In the genomic region with DNA sequence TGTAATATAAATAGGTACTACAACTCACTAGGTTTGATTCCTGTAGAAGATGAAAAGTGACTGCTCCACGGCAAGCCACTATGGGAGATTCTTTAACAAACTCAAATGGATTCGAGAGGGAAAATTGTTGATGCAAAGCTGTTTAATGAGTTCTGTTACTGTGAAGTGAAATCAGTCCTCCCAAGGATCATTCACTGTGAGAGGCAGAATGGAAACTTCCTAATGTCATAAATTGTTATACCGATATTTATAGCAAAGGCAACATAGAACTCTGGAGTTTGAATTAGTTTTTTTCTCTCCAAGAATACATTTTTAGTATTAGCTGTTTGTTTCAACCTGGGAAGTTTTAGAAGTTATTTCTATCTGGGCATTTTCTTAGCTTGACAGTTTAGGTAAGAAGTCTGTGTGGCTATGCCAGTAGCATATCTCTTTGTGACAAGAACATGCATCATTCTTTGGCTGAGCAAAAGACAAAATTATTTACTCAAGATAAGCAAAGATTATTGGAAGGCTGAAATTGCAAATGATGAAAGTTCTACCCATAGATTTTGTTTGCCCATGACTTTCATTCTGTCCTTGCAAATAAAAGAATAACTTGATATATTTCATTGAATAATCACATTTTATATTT, we compare ENCODE assay signal across 33 cellular contexts.
"Had no signal": no experiment of that assay in that cellular context is flagged by ENCODE, and none has a peak within 500 bp of the region (broad histone marks: within the 10 kb centered on the region; RNA-seq: fewer than 3 reads in every experiment).

No MANE protein-coding gene starts in this region.

- ATAC-seq: activated CD8-positive, alpha-beta T cell treated with anti-CD3 and anti-CD28 coated beads for 36 hours; activated naive CD4-positive, alpha-beta T cell treated with anti-CD3 and anti-CD28 coated beads, Interleukin-2, amount 50 U/mL, for 72 hours; activated T-cell treated with anti-CD3 and anti-CD28 coated beads, Interleukin-2, amount 50 U/mL, for 4 hours; activated T-cell treated with anti-CD3 and anti-CD28 coated beads, Interleukin-2, amount 50 U/mL, for 72 hours; activated T-helper 17 cell treated with anti-CD3 and anti-CD28 coated beads, Interleukin-2, amount 50 U/mL, for 72 hours; T-cell; T-helper 17 cell had no signal

- H3K4me1 ChIP-seq: ascending aorta, breast epithelium had no signal

- H3K27ac ChIP-seq: ascending aorta, brain microvascular endothelial cell, breast epithelium, VCaP had no signal

- H3K4me3 ChIP-seq: ascending aorta, breast epithelium had no signal

- H3K9me3 Mint-ChIP-seq: activated CD4-positive, alpha-beta T cell treated with anti-CD3 and anti-CD28 coated beads, Interleukin-2, amount 10 ng/mL, durations not matched to agents 24 days and 14 days had no signal

- H3K4me1 Mint-ChIP-seq: activated B cell treated with CpG ODN at 0.5 μM for 24 hours; activated CD4-positive, alpha-beta T cell treated with anti-CD3 and anti-CD28 coated beads, Interleukin-2, amount 10 ng/mL, durations not matched to agents 24 days and 14 days; activated naive CD8-positive, alpha-beta T cell treated with anti-CD3 and anti-CD28 coated beads for 36 hours; activated T-helper 17 cell treated with anti-CD3 and anti-CD28 coated beads, Interleukin-2, amount 50 U/mL, for 72 hours; T-cell; T-helper 17 cell had no signal

- H3K27me3 ChIP-seq: ascending aorta, brain microvascular endothelial cell, breast epithelium had no signal

- H3K27me3 Mint-ChIP-seq: activated B cell treated with CpG ODN at 0.5 μM for 24 hours; activated CD4-positive, alpha-beta memory T cell treated with anti-CD3 and anti-CD28 coated beads for 36 hours; activated CD4-positive, alpha-beta T cell treated with anti-CD3 and anti-CD28 coated beads, Interleukin-2, amount 10 ng/mL, durations not matched to agents 24 days and 14 days; activated CD8-positive, alpha-beta T cell treated with anti-CD3 and anti-CD28 coated beads for 36 hours; activated naive CD8-positive, alpha-beta T cell treated with anti-CD3 and anti-CD28 coated beads for 36 hours; activated T-helper 17 cell treated with anti-CD3 and anti-CD28 coated beads, Interleukin-2, amount 50 U/mL, for 72 hours; T-cell; T-helper 17 cell had no signal

- H3K36me3 Mint-ChIP-seq: activated CD4-positive, alpha-beta memory T cell treated with anti-CD3 and anti-CD28 coated beads for 36 hours; activated naive CD8-positive, alpha-beta T cell treated with anti-CD3 and anti-CD28 coated beads for 36 hours; T-cell had no signal

- DNase-seq: activated B cell treated with CpG ODN at 0.5 μM for 24 hours; activated CD4-positive, alpha-beta memory T cell treated with anti-CD3 and anti-CD28 coated beads for 36 hours; activated CD4-positive, alpha-beta T cell treated with anti-CD3 and anti-CD28 coated beads for 4 hours; activated CD4-positive, alpha-beta T cell treated with anti-CD3 and anti-CD28 coated beads, Interleukin-2, amount 10 ng/mL, durations not matched to agents 24 days and 14 days; activated CD4-positive, alpha-beta T cell treated with anti-CD3 and anti-CD28 coated beads, Interleukin-2, amount 50 U/mL, for 1 hour; activated CD4-positive, alpha-beta T cell treated with anti-CD3 and anti-CD28 coated beads, Interleukin-2, amount 50 U/mL, for 4 hours; activated CD4-positive, CD25-positive, alpha-beta regulatory T cell treated with anti-CD3 and anti-CD28 coated beads, Interleukin-2, amount 50 U/mL, for 72 hours; activated CD8-positive, alpha-beta memory T cell treated with anti-CD3 and anti-CD28 coated beads, Interleukin-2, amount 50 U/mL, for 4 hours; activated CD8-positive, alpha-beta T cell treated with anti-CD3 and anti-CD28 coated beads for 36 hours; activated effector memory CD4-positive, alpha-beta T cell treated with anti-CD3 and anti-CD28 coated beads, Interleukin-2, amount 50 U/mL, for 16 hours; activated gamma-delta T cell treated with Interleukin-2 at 50 U/mL for 16 hours; activated naive CD4-positive, alpha-beta T cell; activated naive CD4-positive, alpha-beta T cell treated with anti-CD3 and anti-CD28 coated beads for 36 hours; activated naive CD4-positive, alpha-beta T cell treated with anti-CD3 and anti-CD28 coated beads, Interleukin-2, amount 50 U/mL, for 16 hours; activated naive CD8-positive, alpha-beta T cell treated with anti-CD3 and anti-CD28 coated beads for 36 hours; activated T-cell treated with anti-CD3 and anti-CD28 coated beads for 4 hours; activated T-cell treated with anti-CD3 and anti-CD28 coated beads, Interleukin-2, amount 50 U/mL, for 1 hour; activated T-cell treated with anti-CD3 and anti-CD28 coated beads, Interleukin-2, amount 50 U/mL, for 4 hours; activated T-cell treated with anti-CD3 and anti-CD28 coated beads, Interleukin-2, amount 50 U/mL, for 72 hours; amygdala; anterior cingulate cortex; brain microvascular endothelial cell; central memory CD4-positive, alpha-beta T cell; T-cell; T-helper 17 cell; T-helper 9 cell had no signal

- H3K4me3 Mint-ChIP-seq: activated B cell treated with CpG ODN at 0.5 μM for 24 hours; activated CD4-positive, alpha-beta memory T cell treated with anti-CD3 and anti-CD28 coated beads for 36 hours; activated CD4-positive, alpha-beta T cell treated with anti-CD3 and anti-CD28 coated beads, Interleukin-2, amount 10 ng/mL, durations not matched to agents 24 days and 14 days; activated CD8-positive, alpha-beta T cell treated with anti-CD3 and anti-CD28 coated beads for 36 hours; activated naive CD4-positive, alpha-beta T cell treated with anti-CD3 and anti-CD28 coated beads for 36 hours; activated naive CD8-positive, alpha-beta T cell treated with anti-CD3 and anti-CD28 coated beads for 36 hours; activated T-cell treated with anti-CD3 and anti-CD28 coated beads, Interleukin-2, amount 50 U/mL, for 4 hours; activated T-cell treated with anti-CD3 and anti-CD28 coated beads, Interleukin-2, amount 50 U/mL, for 72 hours; activated T-helper 1 cell treated with anti-CD3 and anti-CD28 coated beads, Interleukin-12 subunit alpha, Interleukin-12 subunit beta, Interleukin-2, Interleukin-4 antibody, amounts not matched to agents 30 ng/mL and 10 ng/mL and 1 ng/mL, durations not matched to agents 14 hours and 24 hours and 36 hours; activated T-helper 17 cell treated with anti-CD3 and anti-CD28 coated beads, Interleukin-2, amount 50 U/mL, for 72 hours; T-cell; T-helper 17 cell; T-helper 2 cell treated with Interferon-gamma antibody and Interleukin-4, amounts not matched to agents 5 μg/mL and 100 μg/mL, for 36 hours had no signal

- H3K27ac Mint-ChIP-seq: activated B cell treated with CpG ODN at 0.5 μM for 24 hours; activated CD4-positive, alpha-beta memory T cell treated with anti-CD3 and anti-CD28 coated beads for 36 hours; activated CD4-positive, alpha-beta T cell treated with anti-CD3 and anti-CD28 coated beads, Interleukin-2, amount 10 ng/mL, durations not matched to agents 24 days and 14 days; activated CD8-positive, alpha-beta T cell treated with anti-CD3 and anti-CD28 coated beads for 36 hours; activated naive CD4-positive, alpha-beta T cell treated with anti-CD3 and anti-CD28 coated beads for 36 hours; activated naive CD4-positive, alpha-beta T cell treated with anti-CD3 and anti-CD28 coated beads, Interleukin-2, amount 50 U/mL, for 72 hours; activated naive CD8-positive, alpha-beta T cell treated with anti-CD3 and anti-CD28 coated beads for 36 hours; activated T-cell treated with anti-CD3 and anti-CD28 coated beads, Interleukin-2, amount 50 U/mL, for 72 hours; activated T-helper 1 cell treated with anti-CD3 and anti-CD28 coated beads, Interleukin-12 subunit alpha, Interleukin-12 subunit beta, Interleukin-2, Interleukin-4 antibody, amounts not matched to agents 30 ng/mL and 10 ng/mL and 1 ng/mL, durations not matched to agents 14 hours and 24 hours and 36 hours; activated T-helper 17 cell treated with anti-CD3 and anti-CD28 coated beads, Interleukin-2, amount 50 U/mL, for 72 hours; T-cell; T-helper 17 cell; T-helper 2 cell treated with Interferon-gamma antibody and Interleukin-4, amounts not matched to agents 5 μg/mL and 100 μg/mL, for 36 hours had no signal

- H3K36me3 ChIP-seq: ascending aorta, brain microvascular endothelial cell, breast epithelium had no signal
